ENCODE assay signal across 1 cellular context in genomic region chr3:155192957-155193746, GRCh38.
TF ChIP-seq lines count a peak whose summit lies in the region.

No MANE protein-coding gene starts in this region.

TF ChIP-seq in SK-N-SH, 30 proteins besides CTCF, POLR2A, EP300 and RAD21 (continued from another document):
- TF ChIP-seq USF2 (IDR thresholded peaks at IDR 0.05; ENCODE audit: borderline replicate concordance, low read depth, low read length) (no peak), CHD2 (IDR thresholded peaks at IDR 0.05; ENCODE audit: low read length, partially characterized antibody) (no peak), FOXM1 (IDR thresholded peaks at IDR 0.05; ENCODE audit: low read depth) (no peak), SMC3 (IDR thresholded peaks at IDR 0.05; ENCODE audit: low read depth, low read length) (no peak), IRF3 (IDR thresholded peaks at IDR 0.05; ENCODE audit: low read depth, low read length) (no peak)
